Comparison of ENCODE assay signal across 24 cellular contexts in genomic region chr2:50484371-50484770, GRCh38.
"Had no signal": no experiment of that assay in that cellular context is flagged by ENCODE, and none has a peak within 500 bp of the region (broad histone marks: within the 10 kb centered on the region; RNA-seq: fewer than 3 reads in every experiment).

No MANE protein-coding gene starts in this region.

- H3K4me1 ChIP-seq: stomach, suprapubic skin, testis, thyroid gland, tibial artery, tibial nerve, transverse colon, upper lobe of left lung, upper lobe of right lung, uterus, vagina had no signal

- H3K36me3 ChIP-seq: stomach, suprapubic skin, thoracic aorta, thyroid gland, tibial artery, tibial nerve, transverse colon, upper lobe of left lung, upper lobe of right lung, uterus, vagina had no signal

- DNase-seq: stimulated activated CD4-positive, alpha-beta T cell treated with anti-CD3 and anti-CD28 coated beads, Interleukin-2, amount 100 ng/mL, for 48 hours; stimulated activated CD4-positive, alpha-beta T cell treated with anti-CD3 and anti-CD28 coated beads, Interleukin-4, amount 100 ng/mL, for 1 hour; stimulated activated CD4-positive, alpha-beta T cell treated with anti-CD3 and anti-CD28 coated beads, Interleukin-4, amount 100 ng/mL, for 24 hours; stimulated activated CD4-positive, alpha-beta T cell treated with anti-CD3 and anti-CD28 coated beads, Interleukin-4, amount 100 ng/mL, for 4 hours; stimulated activated CD8-positive, alpha-beta memory T cell treated with anti-CD3 and anti-CD28 coated beads, Interleukin-4, amount 100 ng/mL, for 48 hours; stimulated activated naive B cell treated with anti-CD40 and anti-IgM and Interleukin-4, amounts not matched to agents 10 μg/mL and 1 μg/mL and 100 μg/mL, for 72 hours; stimulated activated naive CD4-positive, alpha-beta T cell; stimulated activated naive CD4-positive, alpha-beta T cell treated with Interleukin-2 at 50 U/mL for 16 hours; stimulated activated naive CD8-positive, alpha-beta T cell treated with anti-CD3 and anti-CD28 coated beads, Interleukin-15, amount 100 ng/mL, for 72 hours; stimulated activated naive CD8-positive, alpha-beta T cell treated with anti-CD3 and anti-CD28 coated beads, Interleukin-15, Interleukin-2, amounts not matched to agents 100 U/mL and 50 U/mL, for 24 hours; stomach; substantia nigra; testis; thyroid gland; tibial artery; transverse colon; trophoblast cell; upper lobe of left lung; upper lobe of right lung; uterus had no signal

- H3K9me3 ChIP-seq: stomach, suprapubic skin, testis, thoracic aorta, thyroid gland, tibial artery, tibial nerve, transverse colon, upper lobe of left lung, upper lobe of right lung, uterus, vagina had no signal

- H3K27ac ChIP-seq: stomach, suprapubic skin, testis, thoracic aorta, thyroid gland, tibial artery, tibial nerve, transverse colon, upper lobe of left lung, upper lobe of right lung, uterus, vagina had no signal

- H3K27me3 ChIP-seq: stomach, suprapubic skin, testis, thyroid gland, tibial artery, tibial nerve, transverse colon, upper lobe of left lung, upper lobe of right lung, uterus, vagina had no signal

- H3K4me3 ChIP-seq: stomach, suprapubic skin, testis, thoracic aorta, thyroid gland, tibial artery, tibial nerve, transverse colon, upper lobe of left lung, upper lobe of right lung, uterus, vagina had no signal
